In genomic region chrX:77390365-77390764, GRCh38 we compare ENCODE assay signal across 5 cellular contexts. TPM values are rescaled to one million over a fixed set of nuclear protein-coding genes. Genes with fewer than 3 reads are reported as not detected.
"Had no signal": no experiment of that assay in that cellular context is flagged by ENCODE, and none has a peak within 500 bp of the region (broad histone marks: within the 10 kb centered on the region; RNA-seq: fewer than 3 reads in every experiment).

No MANE protein-coding gene starts in this region.

RNA-seq across cellular contexts. Expression of gene FGF16, which starts 56.8 kb away (rescaled TPM):
- total RNA-seq: M059J, Peyer's patch, Right ventricle myocardium superior, SJSA1 had no signal
- polyA plus RNA-seq: SK-N-SH had no signal
